In genomic region chr15:101145362-101145761, GRCh38 we compare ENCODE assay signal across 1 cellular context.
TF ChIP-seq lines count a peak whose summit lies in the region.

No MANE protein-coding gene starts in this region.

TF ChIP-seq in GM12878, 131 proteins besides CTCF, POLR2A, EP300 and RAD21 (continued from another document):
- TF ChIP-seq USF1 (IDR thresholded peaks at IDR 0.05; ENCODE audit: borderline replicate concordance, extremely low read length, insufficient read depth, low read depth, low read length) (peak; percentile 53), ZBED1 (IDR thresholded peaks at IDR 0.05; ENCODE audit: borderline replicate concordance) (no peak), PKNOX1 (IDR thresholded peaks at IDR 0.05) (no peak), SIX5 (IDR thresholded peaks at IDR 0.05; ENCODE audit: low read depth, low read length, severe bottlenecking) (no peak), POU2F2 (IDR thresholded peaks at IDR 0.05; ENCODE audit: borderline replicate concordance, low read depth, low read length) (no peak), TCF12 (IDR thresholded peaks at IDR 0.05; ENCODE audit: low read depth, low read length) (no peak), ATF3 (IDR thresholded peaks at IDR 0.05; ENCODE audit: borderline replicate concordance, extremely low read depth, low read depth, low read length) (peak; percentile 11; the same call in 1 of the 2 replicates)
